ENCODE assay signal across 8 cellular contexts in the genomic region with DNA sequence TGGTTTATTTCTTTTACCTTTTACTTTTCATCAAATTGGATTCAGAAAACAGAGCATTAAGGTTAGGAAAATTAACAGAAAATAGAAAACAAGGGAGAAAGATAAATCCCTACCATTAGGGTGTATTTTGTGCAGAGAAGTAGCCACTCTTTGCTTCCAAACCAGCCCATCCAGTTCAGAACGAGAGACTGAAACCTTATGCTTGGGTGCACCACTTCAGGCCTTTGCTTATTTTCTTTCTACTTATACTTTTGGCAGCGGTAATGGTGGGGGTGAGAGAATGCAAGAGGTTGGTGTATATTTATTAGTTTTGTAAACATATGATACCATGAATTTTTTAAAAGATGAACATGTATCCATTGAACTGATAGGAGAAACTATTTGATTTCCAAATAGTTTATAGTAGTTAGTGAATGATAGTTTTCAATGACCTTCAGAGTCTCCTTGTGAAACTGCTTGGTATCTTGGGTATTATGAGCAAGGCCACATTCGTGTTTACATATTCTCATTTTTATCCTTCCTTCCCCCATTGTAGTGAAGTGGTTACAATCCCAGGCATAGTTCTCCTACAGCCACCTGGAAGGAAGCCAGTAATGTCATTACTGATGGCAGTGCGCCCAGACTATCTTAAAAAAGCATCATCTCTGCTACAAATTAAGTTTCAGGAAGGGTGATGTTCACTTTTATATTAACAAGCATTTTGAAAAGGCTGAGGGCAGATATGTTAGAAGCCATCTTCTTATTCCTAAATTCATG.
A peak's percentile ranks its signal among the peaks of the same experiment; 100 is the strongest.
DNase-seq lines count a peak whose midpoint lies in the region; ATAC-seq, FAIRE-seq and TF ChIP-seq lines count a peak whose summit lies in the region.

No MANE protein-coding gene starts in this region.

- peak; percentile 97 for DNase-seq in AG09319 (ENCODE audit: extremely low read depth, low read depth)
- DNase-seq in NCI-H524 (lab: John Stamatoyannopoulos, UW), result peak; percentile 88 to 90
- DNase-seq in choroid plexus epithelial cell (ENCODE audit: low read depth), result peak; percentile 99
- DNase-seq in lower leg skin (ENCODE audit: low spot score in 2 of 2), result peak; percentile 85 to 91
- peak; percentile 85 for DNase-seq in urothelium cell line (ENCODE audit: low spot score)
- no peak for DNase-seq in activated CD4-positive, alpha-beta T cell treated with anti-CD3 and anti-CD28 coated beads for 48 hours

- 15 to 21% methylated on average over 4 of the region's 4 CpGs for WGBS in lower leg skin, 2 donors

- no peak for FAIRE-seq in urothelium cell line (lab: Jason Lieb, UNC)

- TF ChIP-seq POLR2A in lower leg skin (IDR thresholded peaks at IDR 0.05), result no peak

- H3K4me3 ChIP-seq in choroid plexus epithelial cell (ENCODE audit: low read depth, low read length), result no peak overlapping the region
- no peak overlapping the region for H3K4me3 ChIP-seq in lower leg skin (ENCODE audit: low read depth, poor library complexity, severe bottlenecking)

- TF ChIP-seq CTCF in AG09319 (IDR thresholded peaks at IDR 0.05; ENCODE audit: low read depth, low read length), result no peak
- TF ChIP-seq CTCF in choroid plexus epithelial cell (conservative IDR thresholded peaks at IDR 0.05; ENCODE audit: low read depth, low read length), result no peak
- no peak for TF ChIP-seq CTCF in lower leg skin (IDR thresholded peaks at IDR 0.05)

- intact Hi-C loops in lower leg skin (cut with DNase I; ENCODE audit: low total_unique reads), result no loop called here

- peak; percentile 74 for ATAC-seq in GM18907 (IDR thresholded peaks at IDR 0.05; ENCODE audit: unreplicated experiment)
- ATAC-seq in HG03460 (IDR thresholded peaks at IDR 0.05; ENCODE audit: unreplicated experiment), result peak; percentile 44
